In the genomic region with DNA sequence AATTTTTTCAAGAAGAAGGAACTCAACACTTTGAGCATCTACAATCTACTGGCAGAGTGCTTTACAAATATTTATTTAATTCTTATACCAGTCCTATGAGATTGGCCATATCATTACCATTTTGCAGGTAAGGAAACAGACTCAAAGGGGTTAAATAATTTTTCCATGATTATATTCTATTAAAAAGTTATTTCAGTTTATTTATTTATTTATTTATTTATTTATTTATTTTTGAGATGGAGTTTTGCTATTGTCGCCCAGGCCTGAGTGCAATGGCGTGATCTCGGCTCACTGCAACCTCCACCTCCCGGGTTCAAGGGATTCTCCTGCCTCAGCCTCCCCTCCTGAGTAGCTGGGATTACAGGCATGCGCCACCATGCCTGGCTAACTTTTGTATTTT, we compare ENCODE assay signal across 13 cellular contexts. TPM values are rescaled to one million over a fixed set of nuclear protein-coding genes. Genes with fewer than 3 reads are reported as not detected.
"Had no signal": no experiment of that assay in that cellular context is flagged by ENCODE, and none has a peak within 500 bp of the region (broad histone marks: within the 10 kb centered on the region; RNA-seq: fewer than 3 reads in every experiment).

No MANE protein-coding gene starts in this region.

RNA-seq across cellular contexts. Expression of gene SOX2, which starts 52.3 kb away (rescaled TPM):
- total RNA-seq: activated B cell treated with CpG ODN at 0.5 μM for 24 hours; activated CD4-positive, alpha-beta memory T cell treated with anti-CD3 and anti-CD28 coated beads for 36 hours; activated CD4-positive, alpha-beta memory T cell treated with anti-CD3 and anti-CD28 coated beads, Interleukin-2, amount 10 ng/mL, durations not matched to agents 7 days and 5 days; activated CD4-positive, alpha-beta T cell treated with anti-CD3 and anti-CD28 coated beads for 36 hours; activated CD4-positive, alpha-beta T cell treated with anti-CD3 and anti-CD28 coated beads, Interleukin-2, amount 10 ng/mL, durations not matched to agents 24 days and 14 days; activated CD4-positive, alpha-beta T cell treated with anti-CD3 and anti-CD28 coated beads, Interleukin-2, amount 10 ng/mL, durations not matched to agents 7 days and 5 days; activated CD8-positive, alpha-beta memory T cell treated with anti-CD3 and anti-CD28 coated beads for 36 hours; activated CD8-positive, alpha-beta memory T cell treated with anti-CD3 and anti-CD28 coated beads, Interleukin-2, amount 10 ng/mL, durations not matched to agents 7 days and 5 days; activated CD8-positive, alpha-beta T cell treated with anti-CD3 and anti-CD28 coated beads for 36 hours; activated CD8-positive, alpha-beta T cell treated with anti-CD3 and anti-CD28 coated beads, Interleukin-2, amount 10 ng/mL, durations not matched to agents 7 days and 5 days; T-helper 1 cell treated with Interleukin-12 subunit alpha and Interleukin-12 subunit beta and Interleukin-4 antibody, amounts not matched to agents 30 ng/mL and 1 ng/mL, for 36 hours; T-helper 17 cell; T-helper 2 cell treated with Interferon-gamma antibody and Interleukin-4, amounts not matched to agents 100 ng/mL and 5 ng/mL, for 36 hours had no signal
